20 cellular contexts compared by ENCODE assay signal in genomic region chr3:197567900-197568685, GRCh38. TPM values are rescaled to one million over a fixed set of nuclear protein-coding genes. Genes with fewer than 3 reads are reported as not detected.
DNase-seq lines count a peak whose midpoint lies in the region; ATAC-seq and TF ChIP-seq lines count a peak whose summit lies in the region.
"Had no signal": no experiment of that assay in that cellular context is flagged by ENCODE, and none has a peak within 500 bp of the region (broad histone marks: within the 10 kb centered on the region; RNA-seq: fewer than 3 reads in every experiment).

No MANE protein-coding gene starts in this region.

- ATAC-seq in left lung (peak; percentile 51), HG02610 (IDR thresholded peaks at IDR 0.05; ENCODE audit: unreplicated experiment) (no peak)
- ATAC-seq: CD8-positive, alpha-beta T cell; GM12878; K562 had no signal

- H3K4me3 ChIP-seq in left lung = no peak overlapping the region
- H3K4me3 ChIP-seq: BLaER1, GM12878, GM23248, K562 had no signal

- DNase-seq in NCI-H187 treated with DMSO at 0.1 percent for 48 hours (lab: John Stamatoyannopoulos, UW) (peak; percentile 13), NCI-H187 (lab: John Stamatoyannopoulos, UW) (no peak), caudate nucleus (lab: John Stamatoyannopoulos, UW) (peak in 11 of 61 donors; percentile 7 to 71 (median 16)), left lung (no peak), pons (ENCODE audit: low spot score) (peak; percentile 93), NCI-H146 (lab: John Stamatoyannopoulos, UW) (no peak), NCI-H1694 (lab: John Stamatoyannopoulos, UW) (no peak)
- DNase-seq: CD8-positive, alpha-beta T cell; GDM1; GM23248; MV-4-11; NCI-H2081; NCI-H446 treated with DMSO at 0.1 percent for 48 hours; OCI-M1; SHP77 treated with DMSO at 0.1 percent for 48 hours had no signal

- intact Hi-C loops in left lung (cut with DNase I) = no loop called here

- no peaks in the 10 kb centered on the region for H3K27me3 ChIP-seq in left lung
- H3K27me3 ChIP-seq: BLaER1 had no signal

- peaks cover 0 to 21% of the 10 kb centered on the region in 2 donors for H3K9me3 ChIP-seq in left lung

- no peak for TF ChIP-seq CTCF in left lung (IDR thresholded peaks at IDR 0.05)

- no peaks in the 10 kb centered on the region for H3K36me3 ChIP-seq in left lung
- H3K36me3 ChIP-seq: BLaER1 had no signal

- H3K4me1 ChIP-seq in left lung = no peaks in the 10 kb centered on the region
- H3K4me1 ChIP-seq: BLaER1 had no signal

- H3K27ac ChIP-seq in caudate nucleus (ENCODE audit: low read depth, low read length) (peak overlapping the region; percentile 53), left lung (no peak overlapping the region)
- H3K27ac ChIP-seq: 22Rv1, BLaER1, GM23248 had no signal

RNA-seq across cellular contexts. Expression of gene BDH1, which starts 12.3 kb away (rescaled TPM):
- 10 to 100 TPM; 15.5 to 22.0 TPM for total RNA-seq in left lung

Comparison
In these comparisons a context has a peak if more than half of its experiments do, and no peak if none do; other contexts are left out.
1. DNase-seq: peak in NCI-H187 treated with DMSO at 0.1 percent for 48 hours (single experiment) and pons (single experiment); none in NCI-H187 (0 of 2), left lung (0 of 2), NCI-H146 (single experiment) and NCI-H1694 (single experiment).